Comparison of ENCODE assay signal across 1 cellular context in genomic region chr2:209592106-209592505, GRCh38.
TF ChIP-seq lines count a peak whose summit lies in the region.

No MANE protein-coding gene starts in this region.

TF ChIP-seq in GM23338, 12 proteins besides CTCF, POLR2A, EP300 and RAD21 (continued from another document):
- TF ChIP-seq ETS1 (IDR thresholded peaks at IDR 0.05): no peak
- no peak for TF ChIP-seq ZNF114 (CRISPR knock-in tag; IDR thresholded peaks at IDR 0.05)
- no peak for TF ChIP-seq ZNF331 (CRISPR knock-in tag; IDR thresholded peaks at IDR 0.05; ENCODE audit: low read depth)
- no peak for TF ChIP-seq CREB1 (CRISPR knock-in tag; IDR thresholded peaks at IDR 0.05; ENCODE audit: low read depth)
- no peak for TF ChIP-seq EZH2 (IDR thresholded peaks at IDR 0.05; ENCODE audit: low read depth, unreplicated experiment)
- TF ChIP-seq EZH2phosphoT487 (IDR thresholded peaks at IDR 0.05; ENCODE audit: unreplicated experiment): no peak
- TF ChIP-seq JUNB (IDR thresholded peaks at IDR 0.05; ENCODE audit: unreplicated experiment): no peak
